8 cellular contexts compared by ENCODE assay signal in the genomic region with DNA sequence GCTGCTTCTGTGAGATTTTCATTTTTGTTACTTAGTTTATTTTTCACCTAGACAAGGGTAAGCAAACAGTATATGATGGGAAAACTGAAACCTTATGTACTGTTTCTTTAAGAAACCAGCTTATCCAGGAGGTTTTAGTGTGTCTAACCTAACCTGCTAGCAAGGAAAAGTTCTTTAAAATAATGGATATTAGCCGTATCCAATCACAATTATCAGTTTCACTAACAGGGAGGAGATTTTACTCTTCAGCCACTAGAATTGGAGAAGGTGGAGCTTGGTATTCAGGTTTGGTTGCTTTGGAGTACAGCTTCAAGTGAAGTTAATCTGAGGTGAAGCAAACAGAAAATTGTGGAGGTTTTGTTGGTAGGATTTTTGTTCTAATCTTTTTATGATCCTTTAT. TPM values are rescaled to one million over a fixed set of nuclear protein-coding genes. Genes with fewer than 3 reads are reported as not detected.
DNase-seq lines count a peak whose midpoint lies in the region; ATAC-seq and TF ChIP-seq lines count a peak whose summit lies in the region.

No MANE protein-coding gene starts in this region.

- no peaks in the 10 kb centered on the region for H3K27me3 ChIP-seq in CD8-positive, alpha-beta T cell (ENCODE audit: insufficient read depth, low read length)
- no peaks in the 10 kb centered on the region for H3K27me3 ChIP-seq in gastroesophageal sphincter
- H3K27me3 ChIP-seq in neuronal stem cell (ENCODE audit: control insufficient read depth in 3 of 3, insufficient read depth in 3 of 3, low read depth in 1 of 3, low read length in 3 of 3) = no peaks in the 10 kb centered on the region

- H2AFZ ChIP-seq in neuronal stem cell (ENCODE audit: low read length) = peak overlapping the region; percentile 15

- no peak overlapping the region for H3K14ac ChIP-seq in neuronal stem cell (ENCODE audit: low read length)

- 0% methylated on average over 1 of the region's 1 CpG for WGBS in gastroesophageal sphincter (ENCODE audit: low coverage in 1 of 2), 2 donors
- no CpG with 5 or more reads among the region's 1 CpG for WGBS in neuronal stem cell (ENCODE audit: extremely low coverage in 2 of 2, insufficient read length in 2 of 2, insufficient replicate concordance in 1 of 2), 2 donors

- TF ChIP-seq EP300 in gastroesophageal sphincter (IDR thresholded peaks at IDR 0.05) = no peak

- H3K9me3 ChIP-seq in CD8-positive, alpha-beta T cell (ENCODE audit: low read length) = no peaks in the 10 kb centered on the region
- H3K9me3 ChIP-seq in gastroesophageal sphincter (no peaks in the 10 kb centered on the region), neuronal stem cell (replicated peaks in 1 of 2; ENCODE audit: control insufficient read depth in 2 of 2, insufficient read depth in 1 of 2, low read depth in 1 of 2, low read length in 2 of 2) (no peaks in the 10 kb centered on the region)

- no peak overlapping the region for H3K23ac ChIP-seq in neuronal stem cell (ENCODE audit: low read depth, low read length, poor library complexity)

- H3K4me1 Mint-ChIP-seq in CD8-positive, alpha-beta T cell (ENCODE audit: low read depth) = peaks cover 80% of the 10 kb centered on the region
- H3K4me1 Mint-ChIP-seq in activated CD4-positive, alpha-beta memory T cell treated with anti-CD3 and anti-CD28 coated beads for 36 hours (ENCODE audit: low read depth) = peaks cover 63% of the 10 kb centered on the region

- intact Hi-C loops in CD8-positive, alpha-beta T cell (cut with DNase I, micrococcal nuclease) = loop anchor here (1.0 kb wide), 2 partner anchors 12 to 13 kb away; partner anchors contain the start of gene ZFAND6 (in 1 of the 2)
- intact Hi-C loops in activated CD4-positive, alpha-beta memory T cell treated with anti-CD3 and anti-CD28 coated beads for 36 hours (cut with micrococcal nuclease) = loop anchor here (1.0 kb wide), 1 partner anchor 13 kb away; the partner anchor contains the start of gene ZFAND6

- no peak overlapping the region for H2BK15ac ChIP-seq in neuronal stem cell (ENCODE audit: low read length)

- no peak for TF ChIP-seq POLR2A in gastroesophageal sphincter (IDR thresholded peaks at IDR 0.05)

- no peak overlapping the region for H3K27ac ChIP-seq in CD8-positive, alpha-beta T cell (ENCODE audit: low read depth, low read length)
- H3K27ac ChIP-seq in gastroesophageal sphincter = peak overlapping the region in 1 of 4 donors; percentile 43
- H3K27ac ChIP-seq in neuronal stem cell (replicated peaks; ENCODE audit: low read length) = no peak overlapping the region

- peaks cover 31% of the 10 kb centered on the region for H3K4me1 ChIP-seq in CD8-positive, alpha-beta T cell (ENCODE audit: insufficient read depth, low read length)
- H3K4me1 ChIP-seq in gastroesophageal sphincter (peaks cover 11 to 84% (median 19%) of the 10 kb centered on the region in 3 donors), neuronal stem cell (ENCODE audit: control insufficient read depth in 2 of 2, insufficient read depth in 1 of 2, low read depth in 1 of 2, low read length in 2 of 2) (peaks cover 0 to 36% of the 10 kb centered on the region in 2 donors)

- no peaks in the 10 kb centered on the region for H3K9me3 Mint-ChIP-seq in CD8-positive, alpha-beta T cell
- H3K9me3 Mint-ChIP-seq in activated CD4-positive, alpha-beta memory T cell treated with anti-CD3 and anti-CD28 coated beads for 36 hours = no peaks in the 10 kb centered on the region

- no peak overlapping the region for H3K9ac ChIP-seq in neuronal stem cell (ENCODE audit: low read depth, low read length, poor library complexity)

- no peak overlapping the region for H4K91ac ChIP-seq in neuronal stem cell (ENCODE audit: low read depth, low read length, poor library complexity)

- H3K4me3 ChIP-seq in CD8-positive, alpha-beta T cell (ENCODE audit: low read depth, low read length) = peak overlapping the region; percentile 32
- H3K4me3 ChIP-seq in gastroesophageal sphincter = peak overlapping the region; percentile 27 to 32
- peak overlapping the region in 1 of 2 donors; percentile 56 for H3K4me3 ChIP-seq in neuronal stem cell (ENCODE audit: low read length in 2 of 2)

- H3K4me2 ChIP-seq in neuronal stem cell (ENCODE audit: insufficient read depth, low read length, poor library complexity, severe bottlenecking) = no peak overlapping the region

- no peak overlapping the region for H3K4ac ChIP-seq in neuronal stem cell (ENCODE audit: low read length)

- no peak overlapping the region for H2BK12ac ChIP-seq in neuronal stem cell (ENCODE audit: low read length)

- H3K18ac ChIP-seq in neuronal stem cell (ENCODE audit: low read length) = no peak overlapping the region

- H4K8ac ChIP-seq in neuronal stem cell (ENCODE audit: low read depth, low read length) = no peak overlapping the region

- DNase-seq in CD8-positive, alpha-beta T cell = peak in 1 of 7 experiments; percentile 29
- DNase-seq in NCI-H226 = peak; percentile 95
- DNase-seq in activated CD4-positive, alpha-beta memory T cell treated with anti-CD3 and anti-CD28 coated beads for 36 hours = no peak
- DNase-seq in neuronal stem cell (ENCODE audit: low spot score) = peak; percentile 68
- DNase-seq in stimulated activated CD4-positive, alpha-beta T cell treated with anti-CD3 and anti-CD28 coated beads, Interleukin-2, amount 100 ng/mL, for 24 hours = no peak

- ATAC-seq in CD8-positive, alpha-beta T cell = peak; percentile 98
- ATAC-seq in GM19043 (IDR thresholded peaks at IDR 0.05; ENCODE audit: low read depth, unreplicated experiment) (peak; percentile 87), HG03432 (IDR thresholded peaks at IDR 0.05; ENCODE audit: unreplicated experiment) (peak; percentile 89), gastroesophageal sphincter (peak; percentile 91)

- peak overlapping the region; percentile 83 for H3K4me3 Mint-ChIP-seq in CD8-positive, alpha-beta T cell
- H3K4me3 Mint-ChIP-seq in activated CD4-positive, alpha-beta memory T cell treated with anti-CD3 and anti-CD28 coated beads for 36 hours = peak overlapping the region; percentile 80

- H2BK5ac ChIP-seq in neuronal stem cell (ENCODE audit: low read length) = no peak overlapping the region

- no peaks in the 10 kb centered on the region for H3K36me3 ChIP-seq in CD8-positive, alpha-beta T cell (ENCODE audit: insufficient read depth, low read length)
- H3K36me3 ChIP-seq in gastroesophageal sphincter (no peaks in the 10 kb centered on the region), neuronal stem cell (replicated peaks in 1 of 2; ENCODE audit: control insufficient read depth in 2 of 2, insufficient read depth in 2 of 2, low read length in 2 of 2) (no peaks in the 10 kb centered on the region)

- no peak overlapping the region for H2AK5ac ChIP-seq in neuronal stem cell (ENCODE audit: low read depth, low read length)

- no peak for TF ChIP-seq CTCF in CD8-positive, alpha-beta T cell (IDR thresholded peaks at IDR 0.05)
- no peak for TF ChIP-seq CTCF in gastroesophageal sphincter (IDR thresholded peaks at IDR 0.05)

- CTCF ChIA-PET in CD8-positive, alpha-beta T cell (lab: Charles Lee) = interaction anchor here (1.3 to 1.8 kb wide), 2 partner anchors 12 to 19 kb away, joined by 3 to 9 read pairs; no protein-coding TSS in a partner anchor
- CTCF ChIA-PET in activated CD4-positive, alpha-beta memory T cell treated with anti-CD3 and anti-CD28 coated beads for 36 hours (lab: Charles Lee) = interaction anchor here (1.0 to 2.0 kb wide), 3 partner anchors 12 to 81 kb away, joined by 3 to 5 read pairs (median 5); no protein-coding TSS in a partner anchor

- H2BK120ac ChIP-seq in neuronal stem cell (ENCODE audit: low read depth, low read length) = no peak overlapping the region

- POLR2A ChIA-PET in CD8-positive, alpha-beta T cell (lab: Charles Lee) = interaction anchor here (0.9 to 5.6 kb wide), 3 partner anchors 9 to 149 kb away, joined by 3 to 36 read pairs (median 3); partner anchors contain the start of gene ZFAND6
- POLR2A ChIA-PET in activated CD4-positive, alpha-beta memory T cell treated with anti-CD3 and anti-CD28 coated beads for 36 hours (lab: Charles Lee) = interaction anchor here (1.1 to 1.5 kb wide), 2 partner anchors 12 to 80 kb away, joined by 4 to 6 read pairs; partner anchors contain the start of gene ZFAND6

- no peaks in the 10 kb centered on the region for H3K27me3 Mint-ChIP-seq in CD8-positive, alpha-beta T cell (ENCODE audit: low read depth)
- no peaks in the 10 kb centered on the region for H3K27me3 Mint-ChIP-seq in activated CD4-positive, alpha-beta memory T cell treated with anti-CD3 and anti-CD28 coated beads for 36 hours

- H3K27ac Mint-ChIP-seq in CD8-positive, alpha-beta T cell = peak overlapping the region; percentile 71
- H3K27ac Mint-ChIP-seq in activated CD4-positive, alpha-beta memory T cell treated with anti-CD3 and anti-CD28 coated beads for 36 hours = peak overlapping the region; percentile 65

- no peaks in the 10 kb centered on the region for H3K79me1 ChIP-seq in neuronal stem cell (ENCODE audit: low read depth, low read length)

- peaks cover 14% of the 10 kb centered on the region for H3K36me3 Mint-ChIP-seq in CD8-positive, alpha-beta T cell
- peaks cover 5% of the 10 kb centered on the region for H3K36me3 Mint-ChIP-seq in activated CD4-positive, alpha-beta memory T cell treated with anti-CD3 and anti-CD28 coated beads for 36 hours

RNA-seq across cellular contexts. Expression of gene ZFAND6, which starts 12.8 kb away (rescaled TPM):
- 10 to 100 TPM; 60.1 to 69.8 TPM for total RNA-seq in CD8-positive, alpha-beta T cell
- total RNA-seq in activated CD4-positive, alpha-beta memory T cell treated with anti-CD3 and anti-CD28 coated beads for 36 hours = 10 to 100 TPM; 32.2 to 33.4 TPM
- total RNA-seq in gastroesophageal sphincter = 100 to 1,000 TPM in 3 of 4 donors, 10 to 100 TPM in 1; 95.6 to 137 (median 131) TPM
- 129 TPM for polyA plus RNA-seq in neuronal stem cell (2013, experiment 1 of 2)
- 133 TPM for polyA plus RNA-seq in neuronal stem cell (2013, experiment 2 of 2)

Comparison
In these comparisons a context has a peak if more than half of its experiments do, and no peak if none do; other contexts are left out.
1. DNase-seq: peak in NCI-H226 (single experiment) and neuronal stem cell (single experiment); none in activated CD4-positive, alpha-beta memory T cell treated with anti-CD3 and anti-CD28 coated beads for 36 hours (single experiment) and stimulated activated CD4-positive, alpha-beta T cell treated with anti-CD3 and anti-CD28 coated beads, Interleukin-2, amount 100 ng/mL, for 24 hours (0 of 2).
2. Peak in every context shown above with its lines, with median percentiles within 50 percentile points of each other: ATAC-seq.